In genomic region chr2:158507679-158508078, GRCh38 we compare ENCODE assay signal across 17 cellular contexts. TPM values are rescaled to one million over a fixed set of nuclear protein-coding genes. Genes with fewer than 3 reads are reported as not detected.
DNase-seq lines count a peak whose midpoint lies in the region; ATAC-seq, FAIRE-seq and TF ChIP-seq lines count a peak whose summit lies in the region.
"Had no signal": no experiment of that assay in that cellular context is flagged by ENCODE, and none has a peak within 500 bp of the region (broad histone marks: within the 10 kb centered on the region; RNA-seq: fewer than 3 reads in every experiment).

No MANE protein-coding gene starts in this region.

- peak overlapping the region; percentile 6 to 32 for H3K4me3 Mint-ChIP-seq in activated T-cell treated with anti-CD3 and anti-CD28 coated beads, Interleukin-2, amount 50 U/mL, for 72 hours

- no peaks in the 10 kb centered on the region for H3K9me3 ChIP-seq in keratinocyte (ENCODE audit: control insufficient read depth, low read depth, low read length)
- H3K9me3 ChIP-seq: Peyer's patch had no signal

- dilution Hi-C loops in keratinocyte (cut with MboI; ENCODE audit: extremely low pct_ligation_motif_present, low sequenced_read_pairs), result no loop called here

- H3K36me3 Mint-ChIP-seq in activated T-cell treated with anti-CD3 and anti-CD28 coated beads, Interleukin-2, amount 50 U/mL, for 72 hours (ENCODE audit: insufficient read depth in 2 of 2), result peaks cover 0 to 2% of the 10 kb centered on the region in 2 donors

- peak overlapping the region; percentile 21 for H3K27ac Mint-ChIP-seq in activated T-cell treated with anti-CD3 and anti-CD28 coated beads, Interleukin-2, amount 50 U/mL, for 72 hours

- peaks cover 36% of the 10 kb centered on the region for H3K4me1 ChIP-seq in keratinocyte (ENCODE audit: control insufficient read depth, extremely low read depth, insufficient read depth, low read length)
- H3K4me1 ChIP-seq: Peyer's patch had no signal

- H3K27me3 ChIP-seq in keratinocyte (ENCODE audit: control insufficient read depth, extremely low read depth, insufficient read depth, low read length), result no peaks in the 10 kb centered on the region
- H3K27me3 ChIP-seq: Peyer's patch had no signal

- DNase-seq in activated T-cell treated with anti-CD3 and anti-CD28 coated beads, Interleukin-2, amount 50 U/mL, for 72 hours, result no peak
- DNase-seq in activated T-cell treated with anti-CD3 and anti-CD28 coated beads for 4 hours (no peak), astrocyte of the hippocampus (ENCODE audit: low read depth, low spot score) (peak; percentile 29), keratinocyte (ENCODE audit: low read depth, low spot score) (no peak), T1000 (lab: John Stamatoyannopoulos, UW) (no peak), anterior cingulate cortex (lab: John Stamatoyannopoulos, UW) (no peak)
- no peak for DNase-seq in activated CD8-positive, alpha-beta memory T cell treated with anti-CD3 and anti-CD28 coated beads for 24 hours
- DNase-seq in stimulated activated CD4-positive, alpha-beta T cell treated with anti-CD3 and anti-CD28 coated beads, Interleukin-1b, Interleukin-23, amount 100 ng/mL, for 48 hours, result no peak
- DNase-seq: GF-D8, IMR-90, NCI-H1092 treated with DMSO at 0.1 percent for 48 hours, NCI-H1436 treated with DMSO at 0.1 percent for 48 hours, NCI-H1930, NCI-H2227 treated with DMSO at 0.1 percent for 48 hours, Peyer's patch had no signal

- TF ChIP-seq CTCF in keratinocyte (optimal IDR thresholded peaks at IDR 0.05 in 1 of 3, IDR thresholded peaks at IDR 0.05 in 1 of 3, conservative IDR thresholded peaks at IDR 0.05 in 1 of 3; ENCODE audit: extremely low read depth in 1 of 3, insufficient read depth in 2 of 3, low read length in 3 of 3), result no peak

- H3K27me3 Mint-ChIP-seq in activated T-cell treated with anti-CD3 and anti-CD28 coated beads, Interleukin-2, amount 50 U/mL, for 72 hours (ENCODE audit: low read depth), result no peaks in the 10 kb centered on the region

- H3K79me2 ChIP-seq in keratinocyte (ENCODE audit: control insufficient read depth, insufficient read depth, low read length), result peaks cover 43% of the 10 kb centered on the region

- no peaks in the 10 kb centered on the region for H4K20me1 ChIP-seq in keratinocyte (ENCODE audit: control insufficient read depth, extremely low read depth, insufficient read depth, low read length)

- H3K9me3 Mint-ChIP-seq in activated T-cell treated with anti-CD3 and anti-CD28 coated beads, Interleukin-2, amount 50 U/mL, for 72 hours, result no peaks in the 10 kb centered on the region

- H3K36me3 ChIP-seq in keratinocyte (ENCODE audit: control insufficient read depth in 2 of 2, extremely low read depth in 1 of 2, insufficient read depth in 2 of 2, low read length in 2 of 2), result no peaks in the 10 kb centered on the region
- H3K36me3 ChIP-seq: Peyer's patch had no signal

- H2AFZ ChIP-seq in keratinocyte (ENCODE audit: control insufficient read depth, low read length), result no peak overlapping the region

- no peak for ATAC-seq in activated T-cell treated with anti-CD3 and anti-CD28 coated beads, Interleukin-2, amount 50 U/mL, for 72 hours (replicated peaks in 1 of 2)

- H3K9ac ChIP-seq in keratinocyte (ENCODE audit: control insufficient read depth, extremely low read depth, insufficient read depth, low read length), result no peak overlapping the region
- H3K9ac ChIP-seq: KMS-11 had no signal

- no peak overlapping the region for H3K4me2 ChIP-seq in keratinocyte (ENCODE audit: control insufficient read depth, extremely low read depth, insufficient read depth, low read depth, low read length)
- H3K4me2 ChIP-seq: KMS-11 had no signal

- H3K4me3 ChIP-seq in keratinocyte (ENCODE audit: control insufficient read depth in 2 of 3, extremely low read depth in 1 of 3, insufficient read depth in 2 of 3, low read depth in 1 of 3, low read length in 3 of 3), result no peak overlapping the region
- H3K4me3 ChIP-seq: Peyer's patch had no signal

- peaks cover 43% of the 10 kb centered on the region for H3K4me1 Mint-ChIP-seq in activated T-cell treated with anti-CD3 and anti-CD28 coated beads, Interleukin-2, amount 50 U/mL, for 72 hours (ENCODE audit: low read depth)

- H3K9me1 ChIP-seq in keratinocyte (ENCODE audit: control insufficient read depth, extremely low read depth, insufficient read depth, low read length), result no peaks in the 10 kb centered on the region

- no peak overlapping the region for H3K27ac ChIP-seq in keratinocyte (ENCODE audit: control insufficient read depth, insufficient read depth, low read length)
- H3K27ac ChIP-seq: KMS-11, Peyer's patch had no signal

- FAIRE-seq in keratinocyte (lab: Jason Lieb, UNC), result peak; percentile 5
- FAIRE-seq: A204.1 had no signal

RNA-seq across cellular contexts. Expression of gene PKP4, which starts 50.9 kb away (rescaled TPM):
- total RNA-seq in activated T-cell treated with anti-CD3 and anti-CD28 coated beads, Interleukin-2, amount 50 U/mL, for 72 hours, result 10 to 100 TPM; 36.0 to 41.3 TPM
- polyA plus RNA-seq in keratinocyte, result 31.1 to 43.8 TPM (median 39.0 TPM) in 3 replicates
- polyA plus RNA-seq in keratinocyte (2011; ENCODE audit: low read depth), result 49.2 TPM
- polyA plus RNA-seq in keratinocyte (2011; cell fraction: cytosol; rRNA removed), result 23.4 and 41.6 TPM in 2 replicates
- polyA plus RNA-seq in keratinocyte (2011; cell fraction: nucleus; rRNA removed), result 66.4 and 70.5 TPM in 2 replicates
- 27.0 and 31.2 TPM in 2 replicates for polyA plus RNA-seq in keratinocyte (2012; ENCODE audit: low replicate concordance)
- 58.2 to 101 TPM (median 94.1 TPM) in 3 replicates for polyA minus RNA-seq in keratinocyte
- 47.8 TPM for polyA minus RNA-seq in keratinocyte (2011; cell fraction: cytosol; rRNA and poly(A)+ RNA removed)
- polyA minus RNA-seq in keratinocyte (2011; cell fraction: nucleus; rRNA and poly(A)+ RNA removed), result 53.1 and 83.2 TPM in 2 replicates

RNA-seq across cellular contexts. Expression of gene CCDC148, which starts 51.1 kb away (rescaled TPM):
- under 1 TPM in 1 of 2 donors, not detected in 1; 0.14 TPM for total RNA-seq in activated T-cell treated with anti-CD3 and anti-CD28 coated beads, Interleukin-2, amount 50 U/mL, for 72 hours
- polyA plus RNA-seq in keratinocyte, result 0.13 to 0.39 TPM (median 0.14 TPM) in 3 replicates
- 0.46 TPM for polyA plus RNA-seq in keratinocyte (2011; ENCODE audit: low read depth)
- polyA plus RNA-seq in keratinocyte (2011; cell fraction: cytosol; rRNA removed), result 0.21 and 0.39 TPM in 2 replicates
- 0.28 and 0.29 TPM in 2 replicates for polyA plus RNA-seq in keratinocyte (2011; cell fraction: nucleus; rRNA removed)
- 0.06 and 0.29 TPM in 2 replicates for polyA plus RNA-seq in keratinocyte (2012; ENCODE audit: low replicate concordance)
- 0.58 to 1.1 TPM in 2 of 3 replicates, not detected in the other for polyA minus RNA-seq in keratinocyte
- not detected for polyA minus RNA-seq in keratinocyte (2011; cell fraction: cytosol; rRNA and poly(A)+ RNA removed)
- polyA minus RNA-seq in keratinocyte (2011; cell fraction: nucleus; rRNA and poly(A)+ RNA removed), result 0.85 and 1.3 TPM in 2 replicates
- total RNA-seq: Peyer's patch had no signal
